Comparison of ENCODE assay signal across 20 cellular contexts in genomic region chr1:210049616-210050015, GRCh38.
DNase-seq lines count a peak whose midpoint lies in the region; TF ChIP-seq lines count a peak whose summit lies in the region.
"Had no signal": no experiment of that assay in that cellular context is flagged by ENCODE, and none has a peak within 500 bp of the region (broad histone marks: within the 10 kb centered on the region; RNA-seq: fewer than 3 reads in every experiment).

No MANE protein-coding gene starts in this region.

- H3K4me3 Mint-ChIP-seq in chondrocyte (ENCODE audit: unreplicated experiment), result no peak overlapping the region
- H3K4me3 Mint-ChIP-seq: B cell; CD4-positive, CD25-positive, alpha-beta regulatory T cell; CD8-positive, alpha-beta memory T cell; GM23338; HFFc6; IgD-negative memory B cell had no signal

- H3K36me3 ChIP-seq in neuronal stem cell (replicated peaks in 1 of 2; ENCODE audit: control insufficient read depth in 2 of 2, insufficient read depth in 2 of 2, low read length in 2 of 2), result no peaks in the 10 kb centered on the region

- no CpG with 5 or more reads among the region's 7 CpGs for WGBS in neuronal stem cell (ENCODE audit: extremely low coverage in 2 of 2, insufficient read length in 2 of 2, insufficient replicate concordance in 1 of 2), 2 donors

- TF ChIP-seq CTCF in HFF-Myc (IDR thresholded peaks at IDR 0.05; ENCODE audit: low read depth, low read length, missing control alignments) (no peak), chondrocyte (IDR thresholded peaks at IDR 0.05) (no peak)

- DNase-seq in Ammon's horn (ENCODE audit: low spot score) (peak; percentile 9), HFF-Myc (ENCODE audit: extremely low read depth, low read depth) (peak; percentile 24), chondrocyte (ENCODE audit: low spot score) (peak; percentile 58), neuronal stem cell (ENCODE audit: low spot score) (no peak), NCI-H510A treated with DMSO at 0.1 percent for 48 hours (lab: John Stamatoyannopoulos, UW) (no peak)
- DNase-seq in activated effector memory CD4-positive, alpha-beta T cell treated with Interleukin-2 at 50 U/mL for 16 hours, result no peak
- no peak for DNase-seq in activated T-cell treated with anti-CD3 and anti-CD28 coated beads, Interleukin-2, amount 50 U/mL, for 1 hour
- DNase-seq: 8988T; C1 segment of cervical spinal cord; CD4-positive, CD25-positive, alpha-beta regulatory T cell; CD8-positive, alpha-beta memory T cell; COR-L47; DMS 273 treated with DMSO at 0.1 percent for 48 hours; DMS53; DND-41; HCEC 1CT; HFFc6 had no signal

- H2BK15ac ChIP-seq in neuronal stem cell (ENCODE audit: low read length), result no peak overlapping the region

- H3K27me3 ChIP-seq in neuronal stem cell (ENCODE audit: control insufficient read depth in 3 of 3, insufficient read depth in 3 of 3, low read depth in 1 of 3, low read length in 3 of 3), result no peaks in the 10 kb centered on the region

- H3K4me2 ChIP-seq in neuronal stem cell (ENCODE audit: insufficient read depth, low read length, poor library complexity, severe bottlenecking), result no peak overlapping the region
- H3K4me2 ChIP-seq: GM23338 had no signal

- H3K9me3 ChIP-seq in neuronal stem cell (replicated peaks in 1 of 2; ENCODE audit: control insufficient read depth in 2 of 2, insufficient read depth in 1 of 2, low read depth in 1 of 2, low read length in 2 of 2), result peaks cover 0 to 7% of the 10 kb centered on the region in 2 donors

- no peak overlapping the region for H3K23ac ChIP-seq in neuronal stem cell (ENCODE audit: low read depth, low read length, poor library complexity)

- no peak overlapping the region for H2BK120ac ChIP-seq in neuronal stem cell (ENCODE audit: low read depth, low read length)

- no peak overlapping the region for H3K27ac ChIP-seq in neuronal stem cell (replicated peaks; ENCODE audit: low read length)

- no peak overlapping the region for H3K27ac Mint-ChIP-seq in chondrocyte (ENCODE audit: unreplicated experiment)
- H3K27ac Mint-ChIP-seq: B cell; CD4-positive, CD25-positive, alpha-beta regulatory T cell; CD8-positive, alpha-beta memory T cell; GM23338; HFFc6; IgD-negative memory B cell had no signal

- no peak overlapping the region for H3K9ac ChIP-seq in neuronal stem cell (ENCODE audit: low read depth, low read length, poor library complexity)

- H4K91ac ChIP-seq in neuronal stem cell (ENCODE audit: low read depth, low read length, poor library complexity), result no peak overlapping the region

- no peak overlapping the region for H2AFZ ChIP-seq in neuronal stem cell (ENCODE audit: low read length)
- H2AFZ ChIP-seq: GM23338 had no signal

- no peak overlapping the region for H3K4ac ChIP-seq in neuronal stem cell (ENCODE audit: low read length)

- no peaks in the 10 kb centered on the region for H3K4me1 Mint-ChIP-seq in chondrocyte (ENCODE audit: low read depth)
- H3K4me1 Mint-ChIP-seq: B cell; CD4-positive, CD25-positive, alpha-beta regulatory T cell; CD8-positive, alpha-beta memory T cell; GM23338; IgD-negative memory B cell had no signal

- no peaks in the 10 kb centered on the region for H3K4me1 ChIP-seq in neuronal stem cell (ENCODE audit: control insufficient read depth in 2 of 2, insufficient read depth in 1 of 2, low read depth in 1 of 2, low read length in 2 of 2)

- H3K79me1 ChIP-seq in neuronal stem cell (ENCODE audit: low read depth, low read length), result no peaks in the 10 kb centered on the region

- H2BK12ac ChIP-seq in neuronal stem cell (ENCODE audit: low read length), result no peak overlapping the region

- H3K4me3 ChIP-seq in HFF-Myc (replicated peaks; ENCODE audit: low read depth, low read length) (no peak overlapping the region), neuronal stem cell (ENCODE audit: low read length in 2 of 2) (no peak overlapping the region)
- H3K4me3 ChIP-seq: GM23338 had no signal

- H2BK5ac ChIP-seq in neuronal stem cell (ENCODE audit: low read length), result no peak overlapping the region

- H3K27me3 Mint-ChIP-seq in chondrocyte (ENCODE audit: low read depth), result peaks cover 21% of the 10 kb centered on the region
- H3K27me3 Mint-ChIP-seq: B cell; CD4-positive, CD25-positive, alpha-beta regulatory T cell; CD8-positive, alpha-beta memory T cell had no signal

- H3K9me3 Mint-ChIP-seq in chondrocyte (ENCODE audit: low read depth), result no peaks in the 10 kb centered on the region
- H3K9me3 Mint-ChIP-seq: HFFc6 had no signal

- H4K8ac ChIP-seq in neuronal stem cell (ENCODE audit: low read depth, low read length), result no peak overlapping the region

- peak overlapping the region; percentile 38 for H3K14ac ChIP-seq in neuronal stem cell (ENCODE audit: low read length)

- no peak overlapping the region for H3K18ac ChIP-seq in neuronal stem cell (ENCODE audit: low read length)

- no peak overlapping the region for H2AK5ac ChIP-seq in neuronal stem cell (ENCODE audit: low read depth, low read length)

- no peaks in the 10 kb centered on the region for H3K36me3 Mint-ChIP-seq in chondrocyte (ENCODE audit: low read depth)
- H3K36me3 Mint-ChIP-seq: CD4-positive, CD25-positive, alpha-beta regulatory T cell; CD8-positive, alpha-beta memory T cell; IgD-negative memory B cell had no signal

Comparison
In these comparisons a context has a peak if more than half of its experiments do, and no peak if none do; other contexts are left out.
1. DNase-seq: peak in Ammon's horn (single experiment), HFF-Myc (single experiment) and chondrocyte (single experiment); none in neuronal stem cell (single experiment), activated effector memory CD4-positive, alpha-beta T cell treated with Interleukin-2 at 50 U/mL for 16 hours (single experiment), NCI-H510A treated with DMSO at 0.1 percent for 48 hours (single experiment) and activated T-cell treated with anti-CD3 and anti-CD28 coated beads, Interleukin-2, amount 50 U/mL, for 1 hour (single experiment).